In the genomic region with DNA sequence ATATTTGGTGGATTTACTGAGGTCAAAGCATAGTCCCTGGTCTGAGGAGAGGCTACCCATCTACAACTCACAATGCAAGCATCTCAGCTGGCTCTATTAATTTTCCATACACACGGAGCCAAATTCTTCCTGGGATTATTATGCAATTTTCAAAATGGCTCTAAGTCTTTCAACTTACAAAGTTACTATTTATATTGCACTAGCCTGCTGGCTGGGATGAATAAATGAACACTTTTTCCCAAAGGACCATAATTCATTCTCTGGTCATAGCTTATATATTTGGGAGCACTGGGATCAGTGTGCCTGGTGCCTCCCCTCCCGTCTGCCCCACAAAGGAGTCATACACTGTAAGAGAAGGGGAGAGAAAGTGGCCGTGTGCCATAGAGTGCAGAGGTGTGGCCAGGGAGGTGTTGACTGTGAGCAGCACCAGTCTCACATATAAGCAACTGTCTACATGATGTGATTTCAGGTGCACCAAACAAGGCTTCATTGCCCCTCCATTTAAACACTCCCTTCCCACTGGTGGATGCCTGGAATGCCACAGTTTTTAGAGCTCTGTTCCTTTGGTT, we compare ENCODE assay signal across 32 cellular contexts.
"Had no signal": no experiment of that assay in that cellular context is flagged by ENCODE, and none has a peak within 500 bp of the region (broad histone marks: within the 10 kb centered on the region; RNA-seq: fewer than 3 reads in every experiment).

No MANE protein-coding gene starts in this region.

- H3K27me3 ChIP-seq: breast epithelium, esophagus muscularis mucosa, heart right ventricle, neutrophil, ovary, sigmoid colon, stomach, thyroid gland, upper lobe of right lung had no signal

- ATAC-seq: activated CD8-positive, alpha-beta memory T cell treated with anti-CD3 and anti-CD28 coated beads, Interleukin-2, amount 10 ng/mL, durations not matched to agents 7 days and 5 days; activated CD8-positive, alpha-beta T cell treated with anti-CD3 and anti-CD28 coated beads, Interleukin-2, amount 10 ng/mL, durations not matched to agents 7 days and 5 days; activated naive CD4-positive, alpha-beta T cell treated with anti-CD3 and anti-CD28 coated beads, Interleukin-2, amount 50 U/mL, for 72 hours; heart right ventricle; left lobe of liver; lower lobe of right lung; stimulated activated naive B cell treated with anti-CD40 and anti-IgM and Interleukin-4, amounts not matched to agents 10 μg/mL and 1 μg/mL and 100 μg/mL, for 72 hours; upper lobe of right lung had no signal

- H3K27ac ChIP-seq: breast epithelium, esophagus muscularis mucosa, heart right ventricle, lower lobe of right lung, neutrophil, ovary, prostate gland, sigmoid colon, stomach, thyroid gland, upper lobe of right lung had no signal

- H3K27ac Mint-ChIP-seq: activated B cell treated with CpG ODN at 0.5 μM for 24 hours; activated CD8-positive, alpha-beta memory T cell treated with anti-CD3 and anti-CD28 coated beads, Interleukin-2, amount 10 ng/mL, durations not matched to agents 7 days and 5 days; activated CD8-positive, alpha-beta T cell treated with anti-CD3 and anti-CD28 coated beads, Interleukin-2, amount 10 ng/mL, durations not matched to agents 7 days and 5 days; activated naive CD4-positive, alpha-beta T cell treated with anti-CD3 and anti-CD28 coated beads, Interleukin-2, amount 50 U/mL, for 72 hours; dendritic cell treated with granulocyte-macrophage colony-stimulating factor and Interleukin-4, amounts not matched to agents 40 ng/mL and 50 ng/mL, for 4 days; nephron progenitor cell; stimulated activated naive B cell treated with anti-CD40 and anti-IgM and Interleukin-4, amounts not matched to agents 10 μg/mL and 1 μg/mL and 100 μg/mL, for 72 hours had no signal

- H3K4me2 ChIP-seq: smooth muscle cell had no signal

- H3K4me1 Mint-ChIP-seq: nephron progenitor cell had no signal

- H3K36me3 Mint-ChIP-seq: activated naive CD4-positive, alpha-beta T cell treated with anti-CD3 and anti-CD28 coated beads, Interleukin-2, amount 50 U/mL, for 72 hours had no signal

- H3K36me3 ChIP-seq: breast epithelium, esophagus muscularis mucosa, heart right ventricle, lower lobe of right lung, neutrophil, ovary, prostate gland, sigmoid colon, stomach, thyroid gland, upper lobe of right lung had no signal

- H3K4me3 Mint-ChIP-seq: activated B cell treated with CpG ODN at 0.5 μM for 24 hours; activated CD8-positive, alpha-beta memory T cell treated with anti-CD3 and anti-CD28 coated beads, Interleukin-2, amount 10 ng/mL, durations not matched to agents 7 days and 5 days; activated CD8-positive, alpha-beta T cell treated with anti-CD3 and anti-CD28 coated beads, Interleukin-2, amount 10 ng/mL, durations not matched to agents 7 days and 5 days; dendritic cell treated with granulocyte-macrophage colony-stimulating factor and Interleukin-4, amounts not matched to agents 40 ng/mL and 50 ng/mL, for 4 days; nephron progenitor cell; stimulated activated naive B cell treated with anti-CD40 and anti-IgM and Interleukin-4, amounts not matched to agents 10 μg/mL and 1 μg/mL and 100 μg/mL, for 72 hours had no signal

- H3K9me3 ChIP-seq: breast epithelium, esophagus muscularis mucosa, lower lobe of right lung, neutrophil, ovary, prostate gland, sigmoid colon, stomach, thyroid gland, upper lobe of right lung had no signal

- DNase-seq: activated B cell treated with CpG ODN at 0.5 μM for 24 hours; activated CD4-positive, alpha-beta T cell treated with anti-CD3 and anti-CD28 coated beads, Interleukin-2, amount 50 U/mL, for 1 hour; activated CD8-positive, alpha-beta memory T cell treated with anti-CD3 and anti-CD28 coated beads, Interleukin-2, amount 10 ng/mL, durations not matched to agents 7 days and 5 days; activated CD8-positive, alpha-beta T cell treated with anti-CD3 and anti-CD28 coated beads, Interleukin-2, amount 10 ng/mL, durations not matched to agents 7 days and 5 days; activated naive CD4-positive, alpha-beta T cell; activated T-cell treated with anti-CD3 and anti-CD28 coated beads, Interleukin-2, amount 50 U/mL, for 48 hours; central memory CD4-positive, alpha-beta T cell; foreskin melanocyte; heart right ventricle; kidney glomerular epithelial cell; lower lobe of right lung; naive B cell; nephron progenitor cell; ovary; retina; sigmoid colon; stimulated activated CD4-positive, alpha-beta T cell treated with anti-CD3 and anti-CD28 coated beads, Interleukin-1b, Interleukin-23, amount 100 ng/mL, for 48 hours; stimulated activated CD4-positive, alpha-beta T cell treated with anti-CD3 and anti-CD28 coated beads, Interleukin-4, amount 100 ng/mL, for 4 hours; stimulated activated CD8-positive, alpha-beta memory T cell treated with anti-CD3 and anti-CD28 coated beads, Interleukin-4, amount 100 ng/mL, for 48 hours; stimulated activated naive B cell treated with anti-CD40 and anti-IgM and Interleukin-4, amounts not matched to agents 10 μg/mL and 1 μg/mL and 100 μg/mL, for 72 hours; stomach; T-helper 2 cell; thyroid gland; upper lobe of right lung had no signal

- H3K4me1 ChIP-seq: breast epithelium, heart right ventricle, lower lobe of right lung, prostate gland, sigmoid colon, thyroid gland, upper lobe of right lung had no signal

- H3K27me3 Mint-ChIP-seq: activated B cell treated with CpG ODN at 0.5 μM for 24 hours; activated CD8-positive, alpha-beta memory T cell treated with anti-CD3 and anti-CD28 coated beads, Interleukin-2, amount 10 ng/mL, durations not matched to agents 7 days and 5 days; dendritic cell treated with granulocyte-macrophage colony-stimulating factor and Interleukin-4, amounts not matched to agents 40 ng/mL and 50 ng/mL, for 4 days; naive B cell; stimulated activated naive B cell treated with anti-CD40 and anti-IgM and Interleukin-4, amounts not matched to agents 10 μg/mL and 1 μg/mL and 100 μg/mL, for 72 hours had no signal

- H3K4me3 ChIP-seq: breast epithelium, esophagus muscularis mucosa, heart right ventricle, lower lobe of right lung, ovary, prostate gland, sigmoid colon, smooth muscle cell, stomach, thyroid gland, upper lobe of right lung had no signal
